ENCODE assay signal across 8 cellular contexts in the genomic region with DNA sequence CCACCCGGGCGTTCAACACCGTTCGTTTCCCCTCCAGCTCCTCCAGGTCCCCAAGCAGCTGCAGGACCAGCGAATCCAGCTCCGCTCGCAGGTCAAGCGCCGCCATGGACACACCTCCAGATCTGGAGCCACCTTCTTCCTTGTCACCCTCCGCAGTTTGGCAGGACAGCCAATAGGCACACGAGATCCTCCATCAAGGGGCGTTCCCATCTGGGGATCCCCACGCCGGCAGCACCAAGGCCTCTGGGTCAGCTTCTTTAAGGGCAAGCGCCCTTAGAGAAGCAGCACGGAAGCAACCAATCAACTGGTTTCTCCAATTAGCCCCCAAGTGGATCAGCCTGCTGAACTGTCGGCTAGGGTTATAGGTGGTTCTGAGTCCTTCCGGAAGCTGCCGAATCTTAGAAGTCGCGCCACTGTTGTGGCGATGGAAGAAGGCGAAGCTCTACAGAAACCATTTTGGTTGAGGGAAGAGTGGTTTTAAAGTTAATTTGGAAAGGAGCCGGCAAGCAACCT. TPM values are rescaled to one million over a fixed set of nuclear protein-coding genes. Genes with fewer than 3 reads are reported as not detected.
DNase-seq lines count a peak whose midpoint lies in the region; ATAC-seq and TF ChIP-seq lines count a peak whose summit lies in the region.

No MANE protein-coding gene starts in this region.

- peak overlapping the region; percentile 96 for H3K27ac ChIP-seq in right cardiac atrium (ENCODE audit: low read length)
- H3K27ac ChIP-seq in vagina: peak overlapping the region; percentile 87

- H3K4me1 ChIP-seq in right cardiac atrium (ENCODE audit: control insufficient read depth, insufficient read depth, low read length) (no peaks in the 10 kb centered on the region), vagina (peaks cover 28% of the 10 kb centered on the region)

- peaks cover 0 to 45% of the 10 kb centered on the region in 2 donors for H3K36me3 ChIP-seq in vagina

- no peaks in the 10 kb centered on the region for H3K27me3 ChIP-seq in right cardiac atrium (ENCODE audit: control insufficient read depth, insufficient read depth)
- H3K27me3 ChIP-seq in vagina: no peaks in the 10 kb centered on the region

- no peak for TF ChIP-seq POLR2A in vagina (IDR thresholded peaks at IDR 0.05)

- DNase-seq in NCI-H187 (lab: John Stamatoyannopoulos, UW): peak; percentile 67 to 94
- DNase-seq in T-helper 2 cell: peak; percentile 61 to 95 (median 82)
- DNase-seq in anterior cingulate cortex (lab: John Stamatoyannopoulos, UW): peak; percentile 66 to 96 (median 88)
- DNase-seq in right cardiac atrium: peak; percentile 92 to 94 (median 94)
- peak; percentile 93 for DNase-seq in putamen (ENCODE audit: low spot score)
- DNase-seq in vagina (ENCODE audit: extremely low spot score in 2 of 2): peak; percentile 96 to 97

- WGBS in right cardiac atrium: under 1% methylated on average over 24 of the region's 24 CpGs

- intact Hi-C loops in right cardiac atrium (cut with DNase I): loop anchor here in 1 of 4 donors (10.0 kb wide), 1 partner anchor 157 kb away; a partner anchor contains a TSS
- intact Hi-C loops in vagina (cut with DNase I): loop anchor here (10.0 kb wide), 1 partner anchor 157 kb away; a partner anchor contains a TSS

- H3K9me3 ChIP-seq in right cardiac atrium (ENCODE audit: control insufficient read depth, low read length): no peaks in the 10 kb centered on the region
- H3K9me3 ChIP-seq in vagina: no peaks in the 10 kb centered on the region

- peak; percentile 79 for ATAC-seq in GM18502 (IDR thresholded peaks at IDR 0.05; ENCODE audit: poor library complexity, unreplicated experiment)
- ATAC-seq in HG02943 (IDR thresholded peaks at IDR 0.05; ENCODE audit: low read depth, unreplicated experiment): peak; percentile 78
- peak; percentile 91 to 92 for ATAC-seq in right cardiac atrium

- no peak for TF ChIP-seq CTCF in vagina (IDR thresholded peaks at IDR 0.05)

- H3K4me3 ChIP-seq in right cardiac atrium (ENCODE audit: low read length) (peak overlapping the region; percentile 74), vagina (peak overlapping the region; percentile 55 to 66)

RNA-seq across cellular contexts. Expression of a gene that starts 0.6 kb away (rescaled TPM):
- total RNA-seq in right cardiac atrium (10 to 100 TPM; 48.0 to 59.9 (median 55.8) TPM), vagina (88.4 TPM)
- polyA plus RNA-seq in right cardiac atrium: 50.4 TPM

RNA-seq across cellular contexts. Expression of a gene that starts 13.8 kb away (rescaled TPM):
- 10 to 100 TPM; 22.9 to 26.0 (median 24.8) TPM for total RNA-seq in right cardiac atrium
- 16.4 TPM for polyA plus RNA-seq in right cardiac atrium
- 26.0 TPM for total RNA-seq in vagina

Comparison
In these comparisons a context has a peak if more than half of its experiments do, and no peak if none do; other contexts are left out.
1. Peak in every context shown above with its lines: DNase-seq, ATAC-seq, H3K4me3 ChIP-seq and H3K27ac ChIP-seq.